In the genomic region with DNA sequence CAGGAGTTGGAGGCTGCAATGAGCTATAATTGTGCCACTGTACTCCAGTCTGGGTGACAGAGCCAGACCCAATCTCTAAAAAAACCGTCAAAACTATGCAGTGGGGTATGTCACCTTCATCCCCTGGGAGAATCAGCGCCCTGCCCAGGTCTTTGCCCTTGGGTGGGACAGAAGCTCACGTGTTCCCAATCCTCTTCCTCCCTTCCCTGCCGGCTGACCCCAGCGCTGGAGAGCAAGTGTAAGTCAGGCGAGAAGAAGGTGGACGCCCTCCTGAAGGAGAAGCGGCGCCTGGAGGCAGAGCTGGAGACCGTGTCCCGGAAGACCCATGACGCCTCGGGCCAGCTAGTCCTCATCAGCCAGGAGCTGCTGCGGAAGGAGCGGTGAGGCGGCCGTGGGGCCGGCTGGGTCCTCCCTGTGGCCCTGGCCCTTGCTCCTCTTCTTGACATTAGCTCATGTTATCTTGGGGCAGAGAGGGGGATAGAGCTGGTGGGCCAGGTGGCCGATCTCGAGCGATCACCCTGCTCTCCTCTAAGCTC, we compare ENCODE assay signal across 23 cellular contexts.
A peak's percentile ranks its signal among the peaks of the same experiment; 100 is the strongest.
DNase-seq lines count a peak whose midpoint lies in the region; ATAC-seq, FAIRE-seq and TF ChIP-seq lines count a peak whose summit lies in the region.
"Had no signal": no experiment of that assay in that cellular context is flagged by ENCODE, and none has a peak within 500 bp of the region (broad histone marks: within the 10 kb centered on the region; RNA-seq: fewer than 3 reads in every experiment).

No MANE protein-coding gene starts in this region.

- H3K4me3 ChIP-seq in K562 (no peak overlapping the region), neuronal stem cell (ENCODE audit: low read length in 2 of 2) (no peak overlapping the region), right cardiac atrium (ENCODE audit: low read length) (no peak overlapping the region), mammary epithelial cell (replicated peaks in 1 of 3; ENCODE audit: insufficient read depth in 1 of 3, low read depth in 2 of 3, low read length in 3 of 3) (no peak overlapping the region)
- H3K4me3 ChIP-seq: BLaER1 treated with 17β-estradiol and CSF1 and Interleukin-3, amounts not matched to agents 10 nM and 100 nM; GM23338; HAP-1 had no signal

- TF ChIP-seq POLR2A in K562 (conservative IDR thresholded peaks at IDR 0.05) = no peak

- no peak overlapping the region for H3K4me2 ChIP-seq in K562 (ENCODE audit: insufficient read depth, low read length)
- no peak overlapping the region for H3K4me2 ChIP-seq in neuronal stem cell (ENCODE audit: insufficient read depth, low read length, poor library complexity, severe bottlenecking)
- H3K4me2 ChIP-seq in mammary epithelial cell (ENCODE audit: insufficient read depth, low read depth, low read length) = no peak overlapping the region
- H3K4me2 ChIP-seq: BLaER1 treated with 17β-estradiol and CSF1 and Interleukin-3, amounts not matched to agents 10 nM and 100 nM; GM23338 had no signal

- POLR2A ChIA-PET in K562 (lab: Yijun Ruan, JAX) = interaction anchor here (0.6 to 1.3 kb wide), 8 partner anchors 12 to 367 kb away, joined by 3 to 4 read pairs (median 3); no protein-coding TSS in a partner anchor

- DNase-seq in AG20443 (ENCODE audit: low spot score) (peak; percentile 7), K562 (ENCODE audit: extremely low read depth in 1 of 4, low spot score in 3 of 4) (peak in 1 of 4 experiments; percentile 21), neuronal stem cell (ENCODE audit: low spot score) (no peak), mesenteric fat pad (ENCODE audit: low spot score) (no peak), right cardiac atrium (no peak), mammary epithelial cell (no peak)
- DNase-seq: AML-193; BE2C; CD4-positive, alpha-beta T cell; CD8-positive, alpha-beta memory T cell; DMS53; DMS79 treated with DMSO at 0.1 percent for 48 hours; GF-D8; HFFc6 had no signal

- peak overlapping the region; percentile 43 for H3K23ac ChIP-seq in neuronal stem cell (ENCODE audit: low read depth, low read length, poor library complexity)

- H3K79me2 ChIP-seq in K562 (ENCODE audit: control insufficient read depth, insufficient read depth, low read length) (no peaks in the 10 kb centered on the region), mammary epithelial cell (ENCODE audit: insufficient read depth, low read length) (no peaks in the 10 kb centered on the region)

- no peak overlapping the region for H2BK5ac ChIP-seq in neuronal stem cell (ENCODE audit: low read length)

- no peak overlapping the region for H4K8ac ChIP-seq in neuronal stem cell (ENCODE audit: low read depth, low read length)

- H2AFZ ChIP-seq in K562 (ENCODE audit: low read depth, low read length) (no peak overlapping the region), neuronal stem cell (ENCODE audit: low read length) (no peak overlapping the region), mammary epithelial cell (ENCODE audit: low read depth, low read length) (no peak overlapping the region)
- H2AFZ ChIP-seq: GM23338 had no signal

- no peaks in the 10 kb centered on the region for H3K9me1 ChIP-seq in K562 (ENCODE audit: control insufficient read depth, insufficient read depth, low read length)

- no peak overlapping the region for H2BK12ac ChIP-seq in neuronal stem cell (ENCODE audit: low read length)

- in situ Hi-C loops in K562 (cut with MboI) = loop anchor here (5.0 kb wide), 1 partner anchor 517 kb away; no protein-coding TSS in a partner anchor
- in situ Hi-C loops in mammary epithelial cell (cut with MboI; ENCODE audit: low sequenced_read_pairs in 2 of 2) = loop anchor here (25.0 kb wide), 2 partner anchors 102 to 327 kb away; a partner anchor contains a TSS

- no peak overlapping the region for H3K18ac ChIP-seq in neuronal stem cell (ENCODE audit: low read length)

- 33% methylated on average over 21 of the region's 21 CpGs for WGBS in K562 (ENCODE audit: insufficient coverage, low coverage, missing lambda C conversion rate)
- WGBS in neuronal stem cell (ENCODE audit: extremely low coverage in 2 of 2, insufficient read length in 2 of 2, insufficient replicate concordance in 1 of 2), 2 donors = no CpG with 5 or more reads among the region's 21 CpGs
- WGBS in right cardiac atrium = 94% methylated on average over 21 of the region's 21 CpGs
- 95% methylated on average over 9 of the region's 21 CpGs for WGBS in mammary epithelial cell (ENCODE audit: low coverage, missing lambda C conversion rate)

- peak overlapping the region in 1 of 2 experiments; percentile 61; a peak in 1 of 4 replicates for H3K9ac ChIP-seq in K562 (ENCODE audit: insufficient read depth in 1 of 2, low read depth in 2 of 2, low read length in 2 of 2)
- no peak overlapping the region for H3K9ac ChIP-seq in neuronal stem cell (ENCODE audit: low read depth, low read length, poor library complexity)
- no peak overlapping the region for H3K9ac ChIP-seq in mammary epithelial cell (ENCODE audit: insufficient read depth, low read length)
- H3K9ac ChIP-seq: BLaER1 treated with 17β-estradiol and CSF1 and Interleukin-3, amounts not matched to agents 10 nM and 100 nM had no signal

- H4K91ac ChIP-seq in neuronal stem cell (ENCODE audit: low read depth, low read length, poor library complexity) = no peak overlapping the region

- no peaks in the 10 kb centered on the region for H4K20me1 ChIP-seq in K562 (replicated peaks; ENCODE audit: control insufficient read depth, insufficient read depth, low read length)
- no peaks in the 10 kb centered on the region for H4K20me1 ChIP-seq in mammary epithelial cell (ENCODE audit: insufficient read depth, low read length)

- H3K27ac ChIP-seq in 22Rv1 (peak overlapping the region; percentile 98), K562 (ENCODE audit: extremely low read depth, low read depth, low read length) (no peak overlapping the region), neuronal stem cell (replicated peaks; ENCODE audit: low read length) (no peak overlapping the region), right cardiac atrium (ENCODE audit: low read length) (no peak overlapping the region), mammary epithelial cell (ENCODE audit: insufficient read depth, low read depth, low read length) (no peak overlapping the region)
- H3K27ac ChIP-seq: BLaER1 treated with 17β-estradiol and CSF1 and Interleukin-3, amounts not matched to agents 10 nM and 100 nM had no signal

- BruUV-seq in K562 (replicated peaks; lab: Mats Ljungman, UMichigan) (no TSS peak), mammary epithelial cell (replicated peaks; lab: Mats Ljungman, UMichigan) (no TSS peak)

- H2AK5ac ChIP-seq in neuronal stem cell (ENCODE audit: low read depth, low read length) = no peak overlapping the region

- H2BK15ac ChIP-seq in neuronal stem cell (ENCODE audit: low read length) = no peak overlapping the region

- TF ChIP-seq EP300 in K562 (IDR thresholded peaks at IDR 0.05; ENCODE audit: low read length) = no peak

- peaks cover 0 to 4% of the 10 kb centered on the region in 2 experiments; a peak in 2 of 5 replicates for H3K4me1 ChIP-seq in K562 (replicated peaks in 1 of 2; ENCODE audit: control insufficient read depth in 2 of 2, insufficient read depth in 2 of 2, low read length in 2 of 2)
- H3K4me1 ChIP-seq in neuronal stem cell (ENCODE audit: control insufficient read depth in 2 of 2, insufficient read depth in 1 of 2, low read depth in 1 of 2, low read length in 2 of 2) = no peaks in the 10 kb centered on the region
- peaks cover 2% of the 10 kb centered on the region for H3K4me1 ChIP-seq in right cardiac atrium (ENCODE audit: control insufficient read depth, insufficient read depth, low read length)
- no peaks in the 10 kb centered on the region for H3K4me1 ChIP-seq in mammary epithelial cell (ENCODE audit: insufficient read depth, low read length)
- H3K4me1 ChIP-seq: BE2C, HAP-1 had no signal

- intact Hi-C loops in K562 (cut with micrococcal nuclease) = no loop called here
- intact Hi-C loops in right cardiac atrium (cut with DNase I) = no loop called here
- intact Hi-C loops in mammary epithelial cell (cut with micrococcal nuclease) = no loop called here

- H3K79me1 ChIP-seq in neuronal stem cell (ENCODE audit: low read depth, low read length) = peaks cover 1% of the 10 kb centered on the region

- H3K36me3 ChIP-seq in K562 (ENCODE audit: control insufficient read depth, insufficient read depth, low read length) (no peaks in the 10 kb centered on the region), neuronal stem cell (replicated peaks in 1 of 2; ENCODE audit: control insufficient read depth in 2 of 2, insufficient read depth in 2 of 2, low read length in 2 of 2) (peaks cover 5 to 50% of the 10 kb centered on the region in 2 donors), mammary epithelial cell (ENCODE audit: insufficient read depth, low read length) (no peaks in the 10 kb centered on the region)
- H3K36me3 ChIP-seq: BE2C, HAP-1 had no signal

- ATAC-seq in K562 = peak; percentile 29; the same call in 2 of the 3 replicates
- ATAC-seq in right cardiac atrium = no peak
- ATAC-seq in HG02642 (IDR thresholded peaks at IDR 0.05; ENCODE audit: poor library complexity, unreplicated experiment) = no peak
- ATAC-seq: GM23338 had no signal

- dilution Hi-C loops in mammary epithelial cell (cut with HindIII; ENCODE audit: low sequenced_read_pairs) = no loop called here

- H3K4ac ChIP-seq in neuronal stem cell (ENCODE audit: low read length) = no peak overlapping the region

- H2BK120ac ChIP-seq in neuronal stem cell (ENCODE audit: low read depth, low read length) = no peak overlapping the region

- CTCF ChIA-PET in K562 (lab: Yijun Ruan, JAX; ENCODE audit: low intra/inter-chr PET ratio) (no interaction called here), mammary epithelial cell (lab: Charles Lee; ENCODE audit: low non-redundant PET) (no interaction called here)

- peaks cover 0 to 23% of the 10 kb centered on the region in 2 experiments; a peak in 2 of 5 replicates for H3K27me3 ChIP-seq in K562 (ENCODE audit: control insufficient read depth in 2 of 2, insufficient read depth in 2 of 2, low read length in 2 of 2)
- no peaks in the 10 kb centered on the region for H3K27me3 ChIP-seq in neuronal stem cell (ENCODE audit: control insufficient read depth in 3 of 3, insufficient read depth in 3 of 3, low read depth in 1 of 3, low read length in 3 of 3)
- no peaks in the 10 kb centered on the region for H3K27me3 ChIP-seq in right cardiac atrium (ENCODE audit: control insufficient read depth, insufficient read depth)
- H3K27me3 ChIP-seq in mammary epithelial cell (ENCODE audit: insufficient read depth, low read length) = no peaks in the 10 kb centered on the region
- H3K27me3 ChIP-seq: BE2C; BLaER1 treated with 17β-estradiol and CSF1 and Interleukin-3, amounts not matched to agents 10 nM and 100 nM had no signal

- no peak overlapping the region for H3K14ac ChIP-seq in neuronal stem cell (ENCODE audit: low read length)

- H3K9me3 ChIP-seq in K562 (replicated peaks; ENCODE audit: control insufficient read depth, insufficient read depth, low read depth, low read length) (no peaks in the 10 kb centered on the region), neuronal stem cell (replicated peaks in 1 of 2; ENCODE audit: control insufficient read depth in 2 of 2, insufficient read depth in 1 of 2, low read depth in 1 of 2, low read length in 2 of 2) (no peaks in the 10 kb centered on the region), right cardiac atrium (ENCODE audit: control insufficient read depth, low read length) (no peaks in the 10 kb centered on the region), mammary epithelial cell (replicated peaks; ENCODE audit: insufficient read depth, low read length) (no peaks in the 10 kb centered on the region)
- H3K9me3 ChIP-seq: BE2C, HAP-1 had no signal

- TF ChIP-seq RAD21 in K562 (CRISPR knock-in tag; conservative IDR thresholded peaks at IDR 0.05 in 1 of 2, IDR thresholded peaks at IDR 0.05 in 1 of 2) = no peak

- no peak for TF ChIP-seq CTCF in 22Rv1 (IDR thresholded peaks at IDR 0.05)
- no peak for TF ChIP-seq CTCF in K562 (IDR thresholded peaks at IDR 0.05 in 2 of 3, conservative IDR thresholded peaks at IDR 0.05 in 1 of 3; ENCODE audit: insufficient read depth in 2 of 3, low read depth in 1 of 3, low read length in 3 of 3)
- no peak for TF ChIP-seq CTCF in mammary epithelial cell (conservative IDR thresholded peaks at IDR 0.05 in 1 of 2, IDR thresholded peaks at IDR 0.05 in 1 of 2; ENCODE audit: extremely low read depth in 1 of 2, insufficient read depth in 1 of 2, low read depth in 1 of 2, low read length in 2 of 2)

- FAIRE-seq in K562 (lab: Jason Lieb, UNC) = no peak
- FAIRE-seq: A204.1, GM12891, GM18507, H54 had no signal
